Comparison of ENCODE assay signal across 9 cellular contexts in the genomic region with DNA sequence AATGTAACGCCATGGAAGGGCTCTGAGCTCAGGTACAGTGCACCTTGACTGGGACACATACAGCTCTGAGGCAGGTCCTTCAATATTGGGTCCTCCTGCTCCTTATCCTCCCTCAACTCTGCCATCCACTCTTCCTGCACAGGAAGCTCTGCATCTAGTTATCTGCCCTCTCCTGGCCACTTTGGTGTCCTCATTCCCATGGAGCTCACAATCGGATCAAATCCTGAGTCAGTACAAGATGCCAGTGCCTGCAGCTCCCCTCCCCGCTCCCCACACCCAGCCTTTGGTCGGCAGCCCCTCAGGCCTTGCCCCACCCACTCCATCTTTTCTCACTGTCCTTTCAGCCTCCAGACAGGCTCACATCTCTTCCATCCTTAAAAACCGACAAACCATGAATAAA. TPM values are rescaled to one million over a fixed set of nuclear protein-coding genes. Genes with fewer than 3 reads are reported as not detected.
DNase-seq lines count a peak whose midpoint lies in the region; TF ChIP-seq lines count a peak whose summit lies in the region.
"Had no signal": no experiment of that assay in that cellular context is flagged by ENCODE, and none has a peak within 500 bp of the region (broad histone marks: within the 10 kb centered on the region; RNA-seq: fewer than 3 reads in every experiment).

No MANE protein-coding gene starts in this region.

- DNase-seq in AG04449 (ENCODE audit: low read depth, low spot score) (no peak), H7 (peak; percentile 64), adrenal gland (peak in 1 of 7 donors; percentile 53), left kidney (ENCODE audit: low read depth, low spot score) (peak; percentile 60), midbrain (lab: John Stamatoyannopoulos, UW) (no peak), HuH-7.5 (ENCODE audit: low spot score) (no peak)
- DNase-seq in stimulated activated CD4-positive, alpha-beta T cell treated with anti-CD3 and anti-CD28 coated beads, Interleukin-2, amount 100 ng/mL, for 24 hours = no peak
- no peak for DNase-seq in stimulated activated CD8-positive, alpha-beta memory T cell treated with anti-CD3 and anti-CD28 coated beads, Interleukin-4, amount 100 ng/mL, for 48 hours

- CTCF ChIA-PET in AG04449 (lab: Yijun Ruan, JAX) = interaction anchor here (0.7 to 4.6 kb wide), 11 partner anchors 9 to 173 kb away, joined by 3 to 42 read pairs (median 4); no protein-coding TSS in a partner anchor

- H3K4me3 ChIP-seq in AG04449 (ENCODE audit: low read depth, low read length) (no peak overlapping the region), H7 (ENCODE audit: insufficient read depth, low read depth, low read length) (no peak overlapping the region), adrenal gland (no peak overlapping the region)
- H3K4me3 ChIP-seq: HAP-1 had no signal

- H3K9me3 ChIP-seq in adrenal gland (replicated peaks in 1 of 3) = no peaks in the 10 kb centered on the region
- H3K9me3 ChIP-seq: HAP-1 had no signal

- peaks cover 0 to 27% of the 10 kb centered on the region in 2 donors for H3K4me1 ChIP-seq in adrenal gland (replicated peaks in 1 of 2)
- H3K4me1 ChIP-seq: HAP-1 had no signal

- no peak overlapping the region for H3K27ac ChIP-seq in adrenal gland

- H3K27me3 ChIP-seq in H7 (ENCODE audit: control insufficient read depth, insufficient read depth, low read length) = no peaks in the 10 kb centered on the region
- no peaks in the 10 kb centered on the region for H3K27me3 ChIP-seq in adrenal gland

- no peak for TF ChIP-seq POLR2A in adrenal gland (IDR thresholded peaks at IDR 0.05)

- H3K36me3 ChIP-seq in H7 (replicated peaks; ENCODE audit: control insufficient read depth, insufficient read depth, low read length) (no peaks in the 10 kb centered on the region), adrenal gland (replicated peaks in 1 of 2) (no peaks in the 10 kb centered on the region)
- H3K36me3 ChIP-seq: HAP-1 had no signal

- peak; percentile 46 for TF ChIP-seq CTCF in AG04449 (IDR thresholded peaks at IDR 0.05; ENCODE audit: insufficient read depth, low read length, missing control alignments)
- peak in 5 of 6 experiments; percentile 19 to 23 (median 22) for TF ChIP-seq CTCF in adrenal gland (IDR thresholded peaks at IDR 0.05)

- intact Hi-C loops in adrenal gland (cut with DNase I) = no loop called here

- POLR2A ChIA-PET in AG04449 (lab: Yijun Ruan, JAX) = interaction anchor here (4.4 kb wide), 1 partner anchor 15 kb away, joined by 40 read pairs; no protein-coding TSS in a partner anchor

- 73 to 87% (median 80%) methylated on average over 4 to 5 of the region's 5 CpGs for WGBS in adrenal gland, 4 donors

RNA-seq across cellular contexts. Expression of a gene that starts 58.0 kb away (rescaled TPM):
- 49.9 and 101 TPM in 2 replicates for total RNA-seq in H7 (2014; rRNA removed; shearing (Covaris generic))
- 10 to 100 TPM; 18.7 to 79.7 (median 51.8) TPM for total RNA-seq in adrenal gland
- 10 to 100 TPM; 44.6 to 63.1 (median 57.4) TPM for polyA plus RNA-seq in adrenal gland

Comparison
In these comparisons a context has a peak if more than half of its experiments do, and no peak if none do; other contexts are left out.
1. DNase-seq: peak in H7 (single experiment) and left kidney (single experiment); none in AG04449 (single experiment), midbrain (single experiment), HuH-7.5 (single experiment), stimulated activated CD4-positive, alpha-beta T cell treated with anti-CD3 and anti-CD28 coated beads, Interleukin-2, amount 100 ng/mL, for 24 hours (0 of 2) and stimulated activated CD8-positive, alpha-beta memory T cell treated with anti-CD3 and anti-CD28 coated beads, Interleukin-4, amount 100 ng/mL, for 48 hours (single experiment).